ENCODE assay signal across 11 cellular contexts in genomic region chr2:215624423-215624829, GRCh38.
DNase-seq lines count a peak whose midpoint lies in the region; ATAC-seq and TF ChIP-seq lines count a peak whose summit lies in the region.
"Had no signal": no experiment of that assay in that cellular context is flagged by ENCODE, and none has a peak within 500 bp of the region (broad histone marks: within the 10 kb centered on the region; RNA-seq: fewer than 3 reads in every experiment).

No MANE protein-coding gene starts in this region.

- H3K27ac ChIP-seq in body of pancreas (no peak overlapping the region), left lung (peak overlapping the region; percentile 28 to 76), suprapubic skin (no peak overlapping the region)

- TF ChIP-seq EP300 in suprapubic skin (IDR thresholded peaks at IDR 0.05), result peak; percentile 90

- no peaks in the 10 kb centered on the region for H3K27me3 ChIP-seq in body of pancreas
- H3K27me3 ChIP-seq in left lung, result no peaks in the 10 kb centered on the region
- no peaks in the 10 kb centered on the region for H3K27me3 ChIP-seq in suprapubic skin

- no peaks in the 10 kb centered on the region for H3K9me3 Mint-ChIP-seq in natural killer cell treated with Interleukin-12 subunit alpha and Interleukin-12 subunit beta and Interleukin-15 and Interleukin-18, amount 100 ng/mL, for 72 hours
- H3K9me3 Mint-ChIP-seq: T-helper 2 cell treated with Interferon-gamma antibody and Interleukin-4, amounts not matched to agents 5 μg/mL and 100 μg/mL, for 36 hours had no signal

- DNase-seq in LHCN-M2 (ENCODE audit: low read depth) (peak; percentile 82), body of pancreas (peak in 1 of 4 donors; percentile 44), left lung (peak; percentile 46 to 60), suprapubic skin (ENCODE audit: low spot score in 2 of 2) (no peak), cerebellum (ENCODE audit: low spot score) (no peak)
- DNase-seq in activated CD8-positive, alpha-beta memory T cell treated with anti-CD3 and anti-CD28 coated beads, Interleukin-2, amount 50 U/mL, for 48 hours, result no peak
- DNase-seq in natural killer cell treated with Interleukin-12 subunit alpha and Interleukin-12 subunit beta and Interleukin-15 and Interleukin-18, amount 100 ng/mL, for 72 hours (ENCODE audit: low spot score), result no peak
- DNase-seq: activated naive CD4-positive, alpha-beta T cell treated with anti-CD3 and anti-CD28 coated beads, Interleukin-2, amount 50 U/mL, for 16 hours; stimulated activated CD4-positive, alpha-beta T cell treated with anti-CD3 and anti-CD28 coated beads, Interleukin-1b, Interleukin-23, amount 100 ng/mL, for 48 hours had no signal

- H3K4me3 ChIP-seq in body of pancreas (no peak overlapping the region), left lung (no peak overlapping the region), suprapubic skin (no peak overlapping the region)

- H3K9me3 ChIP-seq in body of pancreas (no peaks in the 10 kb centered on the region), left lung (no peaks in the 10 kb centered on the region), suprapubic skin (no peaks in the 10 kb centered on the region)

- TF ChIP-seq POLR2A in body of pancreas (IDR thresholded peaks at IDR 0.05) (no peak), suprapubic skin (IDR thresholded peaks at IDR 0.05) (no peak)

- no peaks in the 10 kb centered on the region for H3K36me3 Mint-ChIP-seq in natural killer cell treated with Interleukin-12 subunit alpha and Interleukin-12 subunit beta and Interleukin-15 and Interleukin-18, amount 100 ng/mL, for 72 hours

- peaks cover 0 to 2% of the 10 kb centered on the region in 2 donors for H3K4me1 Mint-ChIP-seq in natural killer cell treated with Interleukin-12 subunit alpha and Interleukin-12 subunit beta and Interleukin-15 and Interleukin-18, amount 100 ng/mL, for 72 hours (ENCODE audit: low read depth in 2 of 2)

- H3K4me3 Mint-ChIP-seq in natural killer cell treated with Interleukin-12 subunit alpha and Interleukin-12 subunit beta and Interleukin-15 and Interleukin-18, amount 100 ng/mL, for 72 hours, result no peak overlapping the region
- H3K4me3 Mint-ChIP-seq: T-helper 2 cell treated with Interferon-gamma antibody and Interleukin-4, amounts not matched to agents 5 μg/mL and 100 μg/mL, for 36 hours had no signal

- intact Hi-C loops in body of pancreas (cut with DNase I) (no loop called here), left lung (cut with DNase I) (no loop called here)

- 77 to 82% methylated on average over 7 of the region's 7 CpGs for WGBS in body of pancreas, 2 donors
- 61% methylated on average over 7 of the region's 7 CpGs for WGBS in suprapubic skin

- ATAC-seq in body of pancreas (peak; percentile 18), left lung (peak; percentile 89), HG03565 (IDR thresholded peaks at IDR 0.05; ENCODE audit: unreplicated experiment) (no peak)
- no peak for ATAC-seq in natural killer cell treated with Interleukin-12 subunit alpha and Interleukin-12 subunit beta and Interleukin-15 and Interleukin-18, amount 100 ng/mL, for 72 hours

- H3K27me3 Mint-ChIP-seq in natural killer cell treated with Interleukin-12 subunit alpha and Interleukin-12 subunit beta and Interleukin-15 and Interleukin-18, amount 100 ng/mL, for 72 hours, result peaks cover 19 to 26% of the 10 kb centered on the region in 2 donors

- no peak overlapping the region for H3K27ac Mint-ChIP-seq in natural killer cell treated with Interleukin-12 subunit alpha and Interleukin-12 subunit beta and Interleukin-15 and Interleukin-18, amount 100 ng/mL, for 72 hours
- H3K27ac Mint-ChIP-seq: T-helper 2 cell treated with Interferon-gamma antibody and Interleukin-4, amounts not matched to agents 5 μg/mL and 100 μg/mL, for 36 hours had no signal

- H3K4me1 ChIP-seq in body of pancreas (peaks cover 2% of the 10 kb centered on the region), left lung (peaks cover 9 to 17% of the 10 kb centered on the region in 2 donors), suprapubic skin (peaks cover 3% of the 10 kb centered on the region)

- H3K36me3 ChIP-seq in body of pancreas (replicated peaks in 1 of 2; ENCODE audit: insufficient read depth in 1 of 2, low read depth in 2 of 2), result no peaks in the 10 kb centered on the region
- H3K36me3 ChIP-seq in left lung, result no peaks in the 10 kb centered on the region
- H3K36me3 ChIP-seq in suprapubic skin, result no peaks in the 10 kb centered on the region

- TF ChIP-seq CTCF in body of pancreas (IDR thresholded peaks at IDR 0.05) (no peak), left lung (IDR thresholded peaks at IDR 0.05) (no peak), suprapubic skin (IDR thresholded peaks at IDR 0.05) (no peak)

Comparison
In these comparisons a context has a peak if more than half of its experiments do, and no peak if none do; other contexts are left out.
1. DNase-seq: peak in LHCN-M2 (single experiment) and left lung (2 of 2); none in suprapubic skin (0 of 2), activated CD8-positive, alpha-beta memory T cell treated with anti-CD3 and anti-CD28 coated beads, Interleukin-2, amount 50 U/mL, for 48 hours (single experiment), natural killer cell treated with Interleukin-12 subunit alpha and Interleukin-12 subunit beta and Interleukin-15 and Interleukin-18, amount 100 ng/mL, for 72 hours (single experiment) and cerebellum (single experiment).
2. ATAC-seq: peak in body of pancreas (single experiment) and left lung (single experiment); none in HG03565 (single experiment) and natural killer cell treated with Interleukin-12 subunit alpha and Interleukin-12 subunit beta and Interleukin-15 and Interleukin-18, amount 100 ng/mL, for 72 hours (0 of 2).
3. H3K27ac ChIP-seq: peak in left lung (2 of 2); none in body of pancreas (0 of 4) and suprapubic skin (single experiment).